8 cellular contexts compared by ENCODE assay signal in genomic region chr9:121637441-121638222, GRCh38. TPM values are rescaled to one million over a fixed set of nuclear protein-coding genes. Genes with fewer than 3 reads are reported as not detected.
DNase-seq lines count a peak whose midpoint lies in the region; ATAC-seq, FAIRE-seq and TF ChIP-seq lines count a peak whose summit lies in the region.
"Had no signal": no experiment of that assay in that cellular context is flagged by ENCODE, and none has a peak within 500 bp of the region (broad histone marks: within the 10 kb centered on the region; RNA-seq: fewer than 3 reads in every experiment).

No MANE protein-coding gene starts in this region.

- H3K4me1 ChIP-seq in RWPE2 (ENCODE audit: insufficient read depth, poor library complexity, severe bottlenecking) (peaks cover 3% of the 10 kb centered on the region), foreskin keratinocyte (peaks cover 7% of the 10 kb centered on the region), skeletal muscle satellite cell (ENCODE audit: control insufficient read depth, insufficient read depth, low read length) (peaks cover 23% of the 10 kb centered on the region), kidney (ENCODE audit: control insufficient read depth in 1 of 2, insufficient read depth in 1 of 2, low read depth in 1 of 2, low read length in 2 of 2) (peaks cover 40 to 51% of the 10 kb centered on the region in 2 donors)

- H3K9ac ChIP-seq in skeletal muscle satellite cell (ENCODE audit: low read depth, low read length) (no peak overlapping the region), kidney (ENCODE audit: low read length in 2 of 2) (no peak overlapping the region)

- peak overlapping the region; percentile 45 for H3K4me2 ChIP-seq in skeletal muscle satellite cell (ENCODE audit: low read length)

- TF ChIP-seq CTCF in RWPE2 (IDR thresholded peaks at IDR 0.05; ENCODE audit: poor library complexity, severe bottlenecking) (no peak), foreskin keratinocyte (conservative IDR thresholded peaks at IDR 0.05) (no peak), kidney (IDR thresholded peaks at IDR 0.05; ENCODE audit: borderline replicate concordance, extremely low read depth, insufficient read depth) (no peak)

- H3K27me3 ChIP-seq in RWPE2 (ENCODE audit: insufficient read depth, poor library complexity, severe bottlenecking) (no peaks in the 10 kb centered on the region), foreskin keratinocyte (no peaks in the 10 kb centered on the region), skeletal muscle satellite cell (ENCODE audit: control insufficient read depth, insufficient read depth, low read length) (peaks cover 25% of the 10 kb centered on the region)
- H3K27me3 ChIP-seq: testis had no signal

- ATAC-seq in RWPE2 (ENCODE audit: low read depth) (peak; percentile 71), foreskin keratinocyte (peak; percentile 60)

- H3K27ac ChIP-seq in RWPE2 (ENCODE audit: poor library complexity, severe bottlenecking) (no peak overlapping the region), foreskin keratinocyte (no peak overlapping the region), kidney (ENCODE audit: low read depth in 2 of 2, low read length in 2 of 2) (no peak overlapping the region)
- H3K27ac ChIP-seq: testis had no signal

- DNase-seq in H4 (ENCODE audit: low spot score): peak; percentile 58
- no peak for DNase-seq in RWPE2 (ENCODE audit: low spot score)
- DNase-seq in foreskin keratinocyte: peak; percentile 68 to 84
- no peak for DNase-seq in OCI-M2 (lab: John Stamatoyannopoulos, UW; ENCODE audit: unreplicated experiment)
- no peak for DNase-seq in kidney
- no peak for DNase-seq in foreskin melanocyte
- DNase-seq: testis had no signal

- FAIRE-seq in kidney (lab: Jason Lieb, UNC): no peak

- intact Hi-C loops in kidney (cut with DNase I): no loop called here

- H3K4me3 ChIP-seq in RWPE2 (ENCODE audit: severe bottlenecking) (no peak overlapping the region), skeletal muscle satellite cell (ENCODE audit: low read length) (no peak overlapping the region), kidney (ENCODE audit: low read length in 2 of 2) (no peak overlapping the region)
- H3K4me3 ChIP-seq: testis had no signal

- H3K36me3 ChIP-seq in RWPE2 (ENCODE audit: low read depth) (no peaks in the 10 kb centered on the region), skeletal muscle satellite cell (ENCODE audit: insufficient read depth, low read length) (no peaks in the 10 kb centered on the region), kidney (ENCODE audit: control insufficient read depth in 1 of 2, insufficient read depth in 2 of 2, low read length in 2 of 2) (no peaks in the 10 kb centered on the region)

- H3K9me3 ChIP-seq in RWPE2 (ENCODE audit: severe bottlenecking) (no peaks in the 10 kb centered on the region), skeletal muscle satellite cell (replicated peaks; ENCODE audit: low read length) (no peaks in the 10 kb centered on the region), kidney (ENCODE audit: control insufficient read depth in 1 of 2, low read length in 2 of 2) (no peaks in the 10 kb centered on the region)
- H3K9me3 ChIP-seq: testis had no signal

RNA-seq across cellular contexts. Expression of gene DAB2IP, which starts 13.8 kb away (rescaled TPM):
- total RNA-seq in H4 (2014; rRNA removed; shearing (Covaris generic)): 5.3 and 8.4 TPM in 2 replicates
- total RNA-seq in foreskin keratinocyte (26.5 and 26.6 TPM in 2 replicates), kidney (105 TPM)
- polyA plus RNA-seq in foreskin keratinocyte (12.5 and 14.1 TPM in 2 replicates), kidney (ENCODE audit: insufficient read depth, low read depth, low replicate concordance) (33.8 TPM)
- 1.5 and 2.0 TPM in 2 replicates for total RNA-seq in skeletal muscle satellite cell (2012; rRNA removed)

Comparison
In these comparisons a context has a peak if more than half of its experiments do, and no peak if none do; other contexts are left out.
1. DNase-seq: peak in H4 (single experiment) and foreskin keratinocyte (2 of 2); none in RWPE2 (single experiment), OCI-M2 (single experiment), kidney (single experiment) and foreskin melanocyte (single experiment).